ENCODE assay signal across 11 cellular contexts in genomic region chr15:51842265-51842664, GRCh38. TPM values are rescaled to one million over a fixed set of nuclear protein-coding genes. Genes with fewer than 3 reads are reported as not detected.
DNase-seq lines count a peak whose midpoint lies in the region; ATAC-seq and TF ChIP-seq lines count a peak whose summit lies in the region.
"Had no signal": no experiment of that assay in that cellular context is flagged by ENCODE, and none has a peak within 500 bp of the region (broad histone marks: within the 10 kb centered on the region; RNA-seq: fewer than 3 reads in every experiment).

No MANE protein-coding gene starts in this region.

- in situ Hi-C loops in Panc1 (cut with HindIII; ENCODE audit: low pct_unique_long_range_greater_than_20kb, low sequenced_read_pairs) = no loop called here

- no peak for DNase-seq in left ventricle myocardium inferior
- DNase-seq in left cardiac atrium = no peak
- DNase-seq in Panc1 (ENCODE audit: low read depth, low spot score) = no peak
- no peak for DNase-seq in epithelial cell of prostate (ENCODE audit: low read depth, low spot score)
- DNase-seq in stimulated activated naive CD8-positive, alpha-beta T cell treated with anti-CD3 and anti-CD28 coated beads, Interleukin-15, amount 100 ng/mL, for 72 hours = no peak
- DNase-seq in ureter (ENCODE audit: low spot score) = no peak
- no peak for DNase-seq in iPS-NIHi7 (ENCODE audit: extremely low spot score)
- DNase-seq: activated naive CD4-positive, alpha-beta T cell; cortex of kidney had no signal

- TF ChIP-seq CTCF in left ventricle myocardium inferior (IDR thresholded peaks at IDR 0.05; ENCODE audit: borderline replicate concordance) (no peak), Panc1 (IDR thresholded peaks at IDR 0.05) (no peak)

- POLR2A ChIA-PET in Panc1 (lab: Charles Lee) = no interaction called here

- H3K4me1 Mint-ChIP-seq in stimulated activated naive CD8-positive, alpha-beta T cell treated with anti-CD3 and anti-CD28 coated beads, Interleukin-15, amount 100 ng/mL, for 72 hours = peaks cover 74% of the 10 kb centered on the region

- no peaks in the 10 kb centered on the region for H3K9me3 Mint-ChIP-seq in stimulated activated naive CD8-positive, alpha-beta T cell treated with anti-CD3 and anti-CD28 coated beads, Interleukin-15, amount 100 ng/mL, for 72 hours
- H3K9me3 Mint-ChIP-seq: neural progenitor cell had no signal

- peaks cover 94% of the 10 kb centered on the region for H3K4me1 ChIP-seq in left ventricle myocardium inferior
- H3K4me1 ChIP-seq in Panc1 (ENCODE audit: control insufficient read depth, insufficient read depth, low read length) = peaks cover 50% of the 10 kb centered on the region

- ATAC-seq in left cardiac atrium = no peak
- no peak for ATAC-seq in Panc1
- peak; percentile 64 for ATAC-seq in stimulated activated naive CD8-positive, alpha-beta T cell treated with anti-CD3 and anti-CD28 coated beads, Interleukin-15, amount 100 ng/mL, for 72 hours
- ATAC-seq in GM21619 (IDR thresholded peaks at IDR 0.05; ENCODE audit: unreplicated experiment) = no peak

- H3K9me3 ChIP-seq in left ventricle myocardium inferior (replicated peaks) = no peaks in the 10 kb centered on the region
- no peaks in the 10 kb centered on the region for H3K9me3 ChIP-seq in Panc1 (ENCODE audit: control insufficient read depth, insufficient read depth, low read depth, low read length)

- no peaks in the 10 kb centered on the region for H3K27me3 Mint-ChIP-seq in stimulated activated naive CD8-positive, alpha-beta T cell treated with anti-CD3 and anti-CD28 coated beads, Interleukin-15, amount 100 ng/mL, for 72 hours

- no peak overlapping the region for H3K27ac Mint-ChIP-seq in stimulated activated naive CD8-positive, alpha-beta T cell treated with anti-CD3 and anti-CD28 coated beads, Interleukin-15, amount 100 ng/mL, for 72 hours
- H3K27ac Mint-ChIP-seq: neural progenitor cell had no signal

- peak overlapping the region; percentile 31 for H3K27ac ChIP-seq in left ventricle myocardium inferior (replicated peaks)
- H3K27ac ChIP-seq in Panc1 (ENCODE audit: low read length) = peak overlapping the region; percentile 44; the same call in 1 of the 2 replicates
- peak overlapping the region; percentile 90 for H3K27ac ChIP-seq in epithelial cell of prostate
- H3K27ac ChIP-seq: neural progenitor cell had no signal

- no peaks in the 10 kb centered on the region for H3K36me3 ChIP-seq in left ventricle myocardium inferior
- no peaks in the 10 kb centered on the region for H3K36me3 ChIP-seq in Panc1 (ENCODE audit: control insufficient read depth, insufficient read depth, low read length)
- H3K36me3 ChIP-seq: neural progenitor cell had no signal

- H3K27me3 ChIP-seq in left ventricle myocardium inferior (ENCODE audit: low read depth) (no peaks in the 10 kb centered on the region), Panc1 (ENCODE audit: control insufficient read depth, insufficient read depth, low read length) (no peaks in the 10 kb centered on the region)
- H3K27me3 ChIP-seq: neural progenitor cell had no signal

- CTCF ChIA-PET in Panc1 (lab: Charles Lee) = no interaction called here

- no TSS peak for BruUV-seq in Panc1 (replicated peaks; lab: Mats Ljungman, UMichigan)

- H3K4me3 Mint-ChIP-seq in stimulated activated naive CD8-positive, alpha-beta T cell treated with anti-CD3 and anti-CD28 coated beads, Interleukin-15, amount 100 ng/mL, for 72 hours = peak overlapping the region; percentile 40 to 48
- H3K4me3 Mint-ChIP-seq: neural progenitor cell had no signal

- intact Hi-C loops in left ventricle myocardium inferior (cut with micrococcal nuclease) (no loop called here), left cardiac atrium (cut with DNase I) (no loop called here), Panc1 (cut with micrococcal nuclease; ENCODE audit: unreplicated experiment) (no loop called here)

- H3K4me3 ChIP-seq in left ventricle myocardium inferior = no peak overlapping the region
- H3K4me3 ChIP-seq in Panc1 (ENCODE audit: low read depth in 2 of 2, low read length in 2 of 2) = no peak overlapping the region
- H3K4me3 ChIP-seq: neural progenitor cell had no signal

RNA-seq across cellular contexts. Expression of gene TMOD3, which starts 12.8 kb away (rescaled TPM):
- total RNA-seq in left ventricle myocardium inferior = 30.9 TPM
- 10 to 100 TPM; 22.7 to 23.9 TPM for total RNA-seq in left cardiac atrium
- 53.4 TPM for total RNA-seq in Panc1 (2021; ENCODE audit: unreplicated experiment)
- polyA plus RNA-seq in Panc1 (2012; ENCODE audit: insufficient read length) = 23.8 TPM
- total RNA-seq in ureter = 44.2 TPM

Comparison
In these comparisons a context has a peak if more than half of its experiments do, and no peak if none do; other contexts are left out.
1. H3K27ac ChIP-seq: peak in every context shown above with its lines; median percentile 90 in epithelial cell of prostate; 44 in Panc1; 31 in left ventricle myocardium inferior.